Comparison of ENCODE assay signal across 1 cellular context in the genomic region with DNA sequence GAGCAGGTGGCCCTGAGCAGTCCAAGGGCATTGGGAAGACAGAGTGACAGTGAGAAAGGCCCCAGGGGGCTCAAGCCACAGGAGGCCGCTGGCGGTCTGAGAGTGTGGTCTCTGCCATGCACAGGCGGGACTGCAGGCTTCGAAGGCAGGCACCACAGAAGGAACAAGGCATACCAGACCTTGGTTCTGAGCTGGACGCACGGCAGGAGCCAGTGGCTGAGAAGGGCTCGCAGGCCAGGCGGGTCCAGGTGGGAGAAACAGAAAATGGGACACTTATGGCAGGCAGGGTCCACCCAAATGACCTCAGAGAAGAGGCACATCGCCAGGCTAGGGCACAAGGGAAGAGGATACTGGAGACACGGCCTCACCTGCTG.
TF ChIP-seq lines count a peak whose summit lies in the region.

No MANE protein-coding gene starts in this region.

TF ChIP-seq in IMR-90, 13 proteins besides CTCF, POLR2A, EP300 and RAD21:
- no peak for TF ChIP-seq BHLHE40 (IDR thresholded peaks at IDR 0.05; ENCODE audit: low read depth, low read length)
- TF ChIP-seq CHD1 (IDR thresholded peaks at IDR 0.05; ENCODE audit: low read depth, low read length): no peak
- TF ChIP-seq, protein P1, sequence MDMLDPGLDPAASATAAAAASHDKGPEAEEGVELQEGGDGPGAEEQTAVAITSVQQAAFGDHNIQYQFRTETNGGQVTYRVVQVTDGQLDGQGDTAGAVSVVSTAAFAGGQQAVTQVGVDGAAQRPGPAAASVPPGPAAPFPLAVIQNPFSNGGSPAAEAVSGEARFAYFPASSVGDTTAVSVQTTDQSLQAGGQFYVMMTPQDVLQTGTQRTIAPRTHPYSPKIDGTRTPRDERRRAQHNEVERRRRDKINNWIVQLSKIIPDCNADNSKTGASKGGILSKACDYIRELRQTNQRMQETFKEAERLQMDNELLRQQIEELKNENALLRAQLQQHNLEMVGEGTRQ (IDR thresholded peaks at IDR 0.05; ENCODE audit: low read depth, low read length): no peak
- no peak for TF ChIP-seq RFX5 (IDR thresholded peaks at IDR 0.05; ENCODE audit: low read depth, low read length)
- TF ChIP-seq MAFK (IDR thresholded peaks at IDR 0.05; ENCODE audit: low read depth, low read length): no peak
- no peak for TF ChIP-seq RCOR1 (IDR thresholded peaks at IDR 0.05; ENCODE audit: insufficient replicate concordance, low read length)
- no peak for TF ChIP-seq MXI1 (IDR thresholded peaks at IDR 0.05; ENCODE audit: borderline replicate concordance, low read depth, low read length)
- TF ChIP-seq SMC3 (IDR thresholded peaks at IDR 0.05; ENCODE audit: low read depth, low read length): no peak
- no peak for TF ChIP-seq ELK1 (IDR thresholded peaks at IDR 0.05; ENCODE audit: borderline replicate concordance, low read depth, low read length)
- no peak for TF ChIP-seq NFE2L2 (IDR thresholded peaks at IDR 0.05; ENCODE audit: low read depth, low read length)
- TF ChIP-seq CEBPB (IDR thresholded peaks at IDR 0.05; ENCODE audit: low read depth, low read length): no peak
- TF ChIP-seq FOS (IDR thresholded peaks at IDR 0.05; ENCODE audit: low read depth, low read length): no peak
- no peak for TF ChIP-seq MAZ (IDR thresholded peaks at IDR 0.05; ENCODE audit: borderline replicate concordance, low read depth, low read length)
TF ChIP-seq in IMR-90: peak in this region for 0.
